Comparison of ENCODE assay signal across 13 cellular contexts in genomic region chr19:1312732-1313694, GRCh38. TPM values are rescaled to one million over a fixed set of nuclear protein-coding genes. Genes with fewer than 3 reads are reported as not detected.
DNase-seq lines count a peak whose midpoint lies in the region; ATAC-seq, FAIRE-seq and TF ChIP-seq lines count a peak whose summit lies in the region.
"Had no signal": no experiment of that assay in that cellular context is flagged by ENCODE, and none has a peak within 500 bp of the region (broad histone marks: within the 10 kb centered on the region; RNA-seq: fewer than 3 reads in every experiment).

No MANE protein-coding gene starts in this region.

- H2AFZ ChIP-seq in HepG2 (ENCODE audit: low read length) = no peak overlapping the region

- H3K27ac ChIP-seq in brain microvascular endothelial cell (no peak overlapping the region), HepG2 (ENCODE audit: extremely low read length, insufficient read depth, low read length) (no peak overlapping the region)
- H3K27ac ChIP-seq: HL-60, upper lobe of left lung had no signal

- no peaks in the 10 kb centered on the region for H3K9me3 ChIP-seq in HepG2 (ENCODE audit: low read length)
- H3K9me3 ChIP-seq: upper lobe of left lung had no signal

- ATAC-seq in HepG2 (peak; percentile 46), HG02970 (IDR thresholded peaks at IDR 0.05; ENCODE audit: low FRiP score, unreplicated experiment) (no peak)

- H3K27me3 ChIP-seq in brain microvascular endothelial cell (replicated peaks) = peaks cover 21% of the 10 kb centered on the region
- H3K27me3 ChIP-seq in HepG2 (ENCODE audit: control insufficient read depth in 1 of 2, insufficient read depth in 2 of 2, low read length in 2 of 2) = peaks cover 8 to 45% of the 10 kb centered on the region in 2 experiments

- no peaks in the 10 kb centered on the region for H3K36me3 ChIP-seq in brain microvascular endothelial cell (replicated peaks)
- H3K36me3 ChIP-seq in HepG2 (replicated peaks in 1 of 2; ENCODE audit: control insufficient read depth in 1 of 2, insufficient read depth in 2 of 2, low read length in 2 of 2) = no peaks in the 10 kb centered on the region
- H3K36me3 ChIP-seq: upper lobe of left lung had no signal

- in situ Hi-C loops in brain microvascular endothelial cell (cut with HindIII; ENCODE audit: low pct_ligation_motif_present, low sequenced_read_pairs) (no loop called here), HepG2 (cut with HindIII; ENCODE audit: extremely low pct_ligation_motif_present, low pct_unique_long_range_greater_than_20kb) (no loop called here)

- no peaks in the 10 kb centered on the region for H4K20me1 ChIP-seq in HepG2 (ENCODE audit: insufficient read depth, low read length)

- intact Hi-C loops in HepG2 (cut with micrococcal nuclease; ENCODE audit: unreplicated experiment) = no loop called here
- intact Hi-C loops in cardiac septum (cut with DNase I) = loop anchor here (10.0 kb wide), 1 partner anchor 132 kb away; no protein-coding TSS in a partner anchor

- TF ChIP-seq EP300 in HepG2 (IDR thresholded peaks at IDR 0.05; ENCODE audit: low read depth in 2 of 2, low read length in 2 of 2) (no peak), HepG2 (CRISPR knock-in tag; IDR thresholded peaks at IDR 0.05; ENCODE audit: borderline replicate concordance) (no peak)

- POLR2A ChIA-PET in HepG2 (lab: Yijun Ruan, JAX) = interaction anchor here (0.8 to 1.5 kb wide), 6 partner anchors 9 to 60 kb away, joined by 3 to 7 read pairs (median 4); partner anchors contain the start of gene CIRBP

- CTCF ChIA-PET in HepG2 (lab: Yijun Ruan, JAX; ENCODE audit: low intra/inter-chr PET ratio, low total read pairs) = no interaction called here

- DNase-seq in COLO829 (ENCODE audit: low spot score) (peak; percentile 28), HuH-7.5 (ENCODE audit: low spot score) (peak; percentile 92), brain microvascular endothelial cell (peak; percentile 45), HepG2 (ENCODE audit: low spot score) (no peak), cardiac septum (ENCODE audit: low spot score) (no peak), GOT3 (lab: John Stamatoyannopoulos, UW) (no peak), NCI-H748 treated with DMSO at 0.1 percent for 48 hours (lab: John Stamatoyannopoulos, UW) (no peak)
- DNase-seq: H9, occipital lobe had no signal

- H3K4me1 ChIP-seq in HepG2 (ENCODE audit: insufficient read depth, low read length) = peaks cover 56% of the 10 kb centered on the region

- no peak for TF ChIP-seq POLR2A in HepG2 (IDR thresholded peaks at IDR 0.05; ENCODE audit: insufficient read depth in 1 of 2, low read depth in 2 of 2, low read length in 2 of 2)

- TF ChIP-seq CTCF in brain microvascular endothelial cell (IDR thresholded peaks at IDR 0.05; ENCODE audit: low read depth, low read length, missing control alignments) = no peak
- TF ChIP-seq CTCF in HepG2 (CRISPR knock-in tag; IDR thresholded peaks at IDR 0.05) = no peak

- H3K4me2 ChIP-seq in HepG2 (ENCODE audit: low read depth, low read length) = peak overlapping the region; percentile 25

- no peak overlapping the region for H3K4me3 ChIP-seq in brain microvascular endothelial cell (ENCODE audit: low read depth, low read length)
- H3K4me3 ChIP-seq in HepG2 (replicated peaks in 1 of 3; ENCODE audit: insufficient read depth in 1 of 3, low read depth in 2 of 3, low read length in 3 of 3) = peak overlapping the region in 1 of 3 experiments; percentile 44; a peak in 1 of 6 replicates
- H3K4me3 ChIP-seq: upper lobe of left lung had no signal

- 47% methylated on average over 20 of the region's 61 CpGs for WGBS in HepG2 (ENCODE audit: low lambda C conversion rate)

- no peak overlapping the region for H3K9ac ChIP-seq in HepG2 (ENCODE audit: insufficient read depth, low read depth, low read length)

- no peaks in the 10 kb centered on the region for H3K79me2 ChIP-seq in HepG2 (ENCODE audit: insufficient read depth, low read length)

- BruUV-seq in HepG2 (replicated peaks; lab: Mats Ljungman, UMichigan) = no TSS peak

- FAIRE-seq in HepG2 (lab: Jason Lieb, UNC) = no peak

- TF ChIP-seq RAD21 in HepG2 (CRISPR knock-in tag; IDR thresholded peaks at IDR 0.05) = no peak

TF ChIP-seq in HepG2, 621 proteins besides CTCF, POLR2A, EP300 and RAD21 (continues in another document):
- no peak for TF ChIP-seq DNMT1 (CRISPR knock-in tag; IDR thresholded peaks at IDR 0.05)
- TF ChIP-seq HOXA5 (CRISPR knock-in tag; IDR thresholded peaks at IDR 0.05) = no peak
- no peak for TF ChIP-seq GZF1 (CRISPR knock-in tag; IDR thresholded peaks at IDR 0.05)

RNA-seq across cellular contexts. Expression of gene EFNA2, which starts 27.3 kb away (rescaled TPM):
- 4.3 and 9.9 TPM in 2 replicates for total RNA-seq in HepG2 (2016; rRNA removed; fragmentation: Illumina TruSeq; extraction: Trizol)
- total RNA-seq in HepG2 (2016; cell fraction: cytosol; rRNA removed; fragmentation: Illumina TruSeq; extraction: Trizol; ENCODE audit: low read depth) = 15.0 and 18.4 TPM in 2 replicates
- 5.2 and 11.1 TPM in 2 replicates for total RNA-seq in HepG2 (2016; cell fraction: insoluble cytoplasmic fraction; rRNA removed; fragmentation: Illumina TruSeq; extraction: Trizol)
- 27.1 and 33.2 TPM in 2 replicates for total RNA-seq in HepG2 (2016; cell fraction: membrane; rRNA removed; fragmentation: Illumina TruSeq; extraction: Trizol)
- 3.7 and 6.5 TPM in 2 replicates for total RNA-seq in HepG2 (2016; cell fraction: nucleus; rRNA removed; fragmentation: Illumina TruSeq; extraction: Trizol)
- polyA plus RNA-seq in HepG2 (2011; rRNA removed) = 6.0 and 11.1 TPM in 2 replicates
- 7.3 and 14.1 TPM in 2 replicates for polyA plus RNA-seq in HepG2 (2011; cell fraction: cytosol; rRNA removed)
- polyA plus RNA-seq in HepG2 (2011; cell fraction: nucleus; rRNA removed) = 17.9 and 19.5 TPM in 2 replicates
- polyA plus RNA-seq in HepG2 (2012) = 6.4 and 6.8 TPM in 2 replicates
- polyA plus RNA-seq in HepG2 (2016; cell fraction: cytosol; fragmentation: Illumina TruSeq; extraction: Trizol; ENCODE audit: low read depth) = 17.9 and 19.1 TPM in 2 replicates
- 7.9 and 11.2 TPM in 2 replicates for polyA plus RNA-seq in HepG2 (2016; cell fraction: insoluble cytoplasmic fraction; fragmentation: Illumina TruSeq; extraction: Trizol; ENCODE audit: low read depth)
- polyA plus RNA-seq in HepG2 (2016; cell fraction: membrane; fragmentation: Illumina TruSeq; extraction: Trizol; ENCODE audit: low read depth) = 27.7 and 33.0 TPM in 2 replicates
- 11.7 and 13.4 TPM in 2 replicates for polyA plus RNA-seq in HepG2 (2016; cell fraction: nucleus; fragmentation: Illumina TruSeq; extraction: Trizol; ENCODE audit: insufficient read depth, low read depth)
- 0.28 and 20.0 TPM in 2 replicates for polyA minus RNA-seq in HepG2 (2011; rRNA and poly(A)+ RNA removed; ENCODE audit: low replicate concordance)
- polyA minus RNA-seq in HepG2 (2011; cell fraction: cytosol; rRNA and poly(A)+ RNA removed) = 23.0 and 23.8 TPM in 2 replicates
- polyA minus RNA-seq in HepG2 (2011; cell fraction: nucleus; rRNA and poly(A)+ RNA removed) = 2.8 and 4.2 TPM in 2 replicates
- not detected for total RNA-seq in cardiac septum
- total RNA-seq: T-helper 1 cell treated with Interleukin-12 subunit alpha and Interleukin-12 subunit beta and Interleukin-4 antibody, amounts not matched to agents 30 ng/mL and 1 ng/mL, for 36 hours; upper lobe of left lung had no signal

RNA-seq across cellular contexts. Expression of gene FAM174C, which starts 37.7 kb away (rescaled TPM):
- total RNA-seq in HepG2 (2016; rRNA removed; fragmentation: Illumina TruSeq; extraction: Trizol) (21.9 and 31.3 TPM in 2 replicates), cardiac septum (20.0 TPM)
- 67.5 and 90.2 TPM in 2 replicates for total RNA-seq in HepG2 (2016; cell fraction: cytosol; rRNA removed; fragmentation: Illumina TruSeq; extraction: Trizol; ENCODE audit: low read depth)
- 14.2 and 28.2 TPM in 2 replicates for total RNA-seq in HepG2 (2016; cell fraction: insoluble cytoplasmic fraction; rRNA removed; fragmentation: Illumina TruSeq; extraction: Trizol)
- total RNA-seq in HepG2 (2016; cell fraction: membrane; rRNA removed; fragmentation: Illumina TruSeq; extraction: Trizol) = 57.9 and 74.3 TPM in 2 replicates
- 18.6 and 22.9 TPM in 2 replicates for total RNA-seq in HepG2 (2016; cell fraction: nucleus; rRNA removed; fragmentation: Illumina TruSeq; extraction: Trizol)
- polyA plus RNA-seq in HepG2 (2011; rRNA removed) = 19.5 and 21.2 TPM in 2 replicates
- 21.0 and 42.4 TPM in 2 replicates for polyA plus RNA-seq in HepG2 (2011; cell fraction: cytosol; rRNA removed)
- polyA plus RNA-seq in HepG2 (2011; cell fraction: nucleus; rRNA removed) = 45.8 and 49.4 TPM in 2 replicates
- polyA plus RNA-seq in HepG2 (2012) = 14.1 and 18.2 TPM in 2 replicates
- polyA plus RNA-seq in HepG2 (2016; cell fraction: cytosol; fragmentation: Illumina TruSeq; extraction: Trizol; ENCODE audit: low read depth) = 104 and 136 TPM in 2 replicates
- 24.1 and 30.7 TPM in 2 replicates for polyA plus RNA-seq in HepG2 (2016; cell fraction: insoluble cytoplasmic fraction; fragmentation: Illumina TruSeq; extraction: Trizol; ENCODE audit: low read depth)
- polyA plus RNA-seq in HepG2 (2016; cell fraction: membrane; fragmentation: Illumina TruSeq; extraction: Trizol; ENCODE audit: low read depth) = 78.9 and 88.8 TPM in 2 replicates
- polyA plus RNA-seq in HepG2 (2016; cell fraction: nucleus; fragmentation: Illumina TruSeq; extraction: Trizol; ENCODE audit: insufficient read depth, low read depth) = 43.0 and 56.8 TPM in 2 replicates
- polyA minus RNA-seq in HepG2 (2011; rRNA and poly(A)+ RNA removed; ENCODE audit: low replicate concordance) = 15.5 and 24.8 TPM in 2 replicates
- 9.4 and 11.7 TPM in 2 replicates for polyA minus RNA-seq in HepG2 (2011; cell fraction: cytosol; rRNA and poly(A)+ RNA removed)
- polyA minus RNA-seq in HepG2 (2011; cell fraction: nucleus; rRNA and poly(A)+ RNA removed) = 6.5 and 6.8 TPM in 2 replicates

RNA-seq across cellular contexts. Expression of gene CIRBP, which starts 43.9 kb away (rescaled TPM):
- total RNA-seq in HepG2 (2016; rRNA removed; fragmentation: Illumina TruSeq; extraction: Trizol) (133 and 135 TPM in 2 replicates), cardiac septum (318 TPM)
- 96.6 and 116 TPM in 2 replicates for total RNA-seq in HepG2 (2016; cell fraction: cytosol; rRNA removed; fragmentation: Illumina TruSeq; extraction: Trizol; ENCODE audit: low read depth)
- 122 and 153 TPM in 2 replicates for total RNA-seq in HepG2 (2016; cell fraction: insoluble cytoplasmic fraction; rRNA removed; fragmentation: Illumina TruSeq; extraction: Trizol)
- 83.7 and 88.2 TPM in 2 replicates for total RNA-seq in HepG2 (2016; cell fraction: membrane; rRNA removed; fragmentation: Illumina TruSeq; extraction: Trizol)
- 100 and 108 TPM in 2 replicates for total RNA-seq in HepG2 (2016; cell fraction: nucleus; rRNA removed; fragmentation: Illumina TruSeq; extraction: Trizol)
- polyA plus RNA-seq in HepG2 (2011; rRNA removed) = 140 and 177 TPM in 2 replicates
- polyA plus RNA-seq in HepG2 (2011; cell fraction: cytosol; rRNA removed) = 120 and 152 TPM in 2 replicates
- polyA plus RNA-seq in HepG2 (2011; cell fraction: nucleus; rRNA removed) = 887 and 1,037 TPM in 2 replicates
- polyA plus RNA-seq in HepG2 (2012) = 154 and 221 TPM in 2 replicates
- 39.2 and 45.5 TPM in 2 replicates for polyA plus RNA-seq in HepG2 (2016; cell fraction: cytosol; fragmentation: Illumina TruSeq; extraction: Trizol; ENCODE audit: low read depth)
- polyA plus RNA-seq in HepG2 (2016; cell fraction: insoluble cytoplasmic fraction; fragmentation: Illumina TruSeq; extraction: Trizol; ENCODE audit: low read depth) = 156 and 182 TPM in 2 replicates
- 63.6 and 72.0 TPM in 2 replicates for polyA plus RNA-seq in HepG2 (2016; cell fraction: membrane; fragmentation: Illumina TruSeq; extraction: Trizol; ENCODE audit: low read depth)
- polyA plus RNA-seq in HepG2 (2016; cell fraction: nucleus; fragmentation: Illumina TruSeq; extraction: Trizol; ENCODE audit: insufficient read depth, low read depth) = 293 and 318 TPM in 2 replicates
- 38.8 and 49.7 TPM in 2 replicates for polyA minus RNA-seq in HepG2 (2011; rRNA and poly(A)+ RNA removed; ENCODE audit: low replicate concordance)
- polyA minus RNA-seq in HepG2 (2011; cell fraction: cytosol; rRNA and poly(A)+ RNA removed) = 32.8 and 38.9 TPM in 2 replicates
- 106 and 131 TPM in 2 replicates for polyA minus RNA-seq in HepG2 (2011; cell fraction: nucleus; rRNA and poly(A)+ RNA removed)

Comparison
In these comparisons a context has a peak if more than half of its experiments do, and no peak if none do; other contexts are left out.
1. DNase-seq: peak in COLO829 (single experiment), HuH-7.5 (single experiment) and brain microvascular endothelial cell (single experiment); none in HepG2 (single experiment), cardiac septum (single experiment), GOT3 (single experiment) and NCI-H748 treated with DMSO at 0.1 percent for 48 hours (single experiment).